9 cellular contexts compared by ENCODE assay signal in genomic region chr1:226404063-226404903, GRCh38. TPM values are rescaled to one million over a fixed set of nuclear protein-coding genes. Genes with fewer than 3 reads are reported as not detected.
DNase-seq lines count a peak whose midpoint lies in the region; TF ChIP-seq lines count a peak whose summit lies in the region.
"Had no signal": no experiment of that assay in that cellular context is flagged by ENCODE, and none has a peak within 500 bp of the region (broad histone marks: within the 10 kb centered on the region; RNA-seq: fewer than 3 reads in every experiment).

No MANE protein-coding gene starts in this region.

- H2AFZ ChIP-seq in neural cell (ENCODE audit: low read depth, low read length): no peak overlapping the region

- H4K20me1 ChIP-seq in neural cell (ENCODE audit: insufficient read depth): no peaks in the 10 kb centered on the region

- no peaks in the 10 kb centered on the region for H3K9me3 Mint-ChIP-seq in activated CD4-positive, alpha-beta T cell treated with anti-CD3 and anti-CD28 coated beads, Interleukin-2, amount 10 ng/mL, durations not matched to agents 24 days and 14 days
- no peaks in the 10 kb centered on the region for H3K9me3 Mint-ChIP-seq in HFFc6
- H3K9me3 Mint-ChIP-seq in progenitor cell of endocrine pancreas (ENCODE audit: low read depth): no peaks in the 10 kb centered on the region

- H3F3A ChIP-seq in neural cell (ENCODE audit: insufficient read depth, low read length, poor library complexity, severe bottlenecking): peaks cover 7% of the 10 kb centered on the region

- no peaks in the 10 kb centered on the region for H3K9me3 ChIP-seq in neural cell (ENCODE audit: low read length)

- no peak overlapping the region for H3K4me2 ChIP-seq in neural cell (ENCODE audit: low read length)

- H3K27ac ChIP-seq in neural cell (ENCODE audit: low read length): no peak overlapping the region

- intact Hi-C loops in activated CD4-positive, alpha-beta T cell treated with anti-CD3 and anti-CD28 coated beads, Interleukin-2, amount 10 ng/mL, durations not matched to agents 24 days and 14 days (cut with micrococcal nuclease): loop anchor here (10.0 kb wide), 2 partner anchors 331 to 1681 kb away; partner anchors contain the start of genes ARF1 and ITPKB

- H3K27me3 ChIP-seq in neural cell (ENCODE audit: insufficient read depth, low read depth, low read length): no peaks in the 10 kb centered on the region

- TF ChIP-seq EP300 in neural cell (conservative IDR thresholded peaks at IDR 0.05; ENCODE audit: poor library complexity, severe bottlenecking): no peak

- H3K4me3 ChIP-seq in cardiac fibroblast (replicated peaks in 1 of 2; ENCODE audit: low read depth in 2 of 2, low read length in 2 of 2): no peak overlapping the region
- peak overlapping the region; percentile 88 for H3K4me3 ChIP-seq in neural cell (ENCODE audit: low read length)

- peaks cover 42% of the 10 kb centered on the region for H3K79me2 ChIP-seq in neural cell (replicated peaks; ENCODE audit: insufficient read depth, low read length)

- no peak overlapping the region for H3K4me3 Mint-ChIP-seq in activated CD4-positive, alpha-beta T cell treated with anti-CD3 and anti-CD28 coated beads, Interleukin-2, amount 10 ng/mL, durations not matched to agents 24 days and 14 days
- H3K4me3 Mint-ChIP-seq in HFFc6 (0 out of 2 replicates have a peak overlapping the region, but pooled peaks have one; percentile 7), progenitor cell of endocrine pancreas (ENCODE audit: low read depth) (no peak overlapping the region)

- TF ChIP-seq CTCF in HFFc6 (IDR thresholded peaks at IDR 0.05): no peak
- no peak for TF ChIP-seq CTCF in cardiac fibroblast (IDR thresholded peaks at IDR 0.05; ENCODE audit: low read depth, low read length)
- no peak for TF ChIP-seq CTCF in neural cell (IDR thresholded peaks at IDR 0.05; ENCODE audit: poor library complexity, severe bottlenecking)
- no peak for TF ChIP-seq CTCF in progenitor cell of endocrine pancreas (IDR thresholded peaks at IDR 0.05; ENCODE audit: unreplicated experiment)

- H3K4me1 Mint-ChIP-seq in activated CD4-positive, alpha-beta T cell treated with anti-CD3 and anti-CD28 coated beads, Interleukin-2, amount 10 ng/mL, durations not matched to agents 24 days and 14 days: peaks cover 45% of the 10 kb centered on the region
- peaks cover 41% of the 10 kb centered on the region for H3K4me1 Mint-ChIP-seq in HFFc6 (ENCODE audit: low read depth)
- H3K4me1 Mint-ChIP-seq in progenitor cell of endocrine pancreas (ENCODE audit: low read depth): peaks cover 28% of the 10 kb centered on the region

- TF ChIP-seq RAD21 in neural cell (conservative IDR thresholded peaks at IDR 0.05): no peak

- no peak overlapping the region for H3K9ac ChIP-seq in neural cell (ENCODE audit: low read length)

- no peaks in the 10 kb centered on the region for H3K27me3 Mint-ChIP-seq in activated CD4-positive, alpha-beta T cell treated with anti-CD3 and anti-CD28 coated beads, Interleukin-2, amount 10 ng/mL, durations not matched to agents 24 days and 14 days
- H3K27me3 Mint-ChIP-seq in HFFc6 (ENCODE audit: insufficient read depth) (peaks cover 2% of the 10 kb centered on the region), progenitor cell of endocrine pancreas (no peaks in the 10 kb centered on the region)

- DNase-seq in activated CD4-positive, alpha-beta T cell treated with anti-CD3 and anti-CD28 coated beads, Interleukin-2, amount 10 ng/mL, durations not matched to agents 24 days and 14 days: no peak
- DNase-seq in activated CD4-positive, alpha-beta T cell treated with anti-CD3 and anti-CD28 coated beads, Interleukin-2, amount 50 U/mL, for 4 hours: no peak
- DNase-seq in HFFc6: peak; percentile 40
- peak; percentile 15 to 49 for DNase-seq in cardiac fibroblast (ENCODE audit: low read depth in 2 of 2)
- no peak for DNase-seq in NK-92 (lab: John Stamatoyannopoulos, UW; ENCODE audit: unreplicated experiment)
- DNase-seq in progenitor cell of endocrine pancreas (ENCODE audit: low spot score, unreplicated experiment): no peak
- DNase-seq in NCI-H2227 (lab: John Stamatoyannopoulos, UW; ENCODE audit: unreplicated experiment): no peak
- DNase-seq: stimulated activated CD4-positive, alpha-beta T cell treated with anti-CD3 and anti-CD28 coated beads, Interleukin-2, amount 100 ng/mL, for 48 hours had no signal

- peaks cover 40% of the 10 kb centered on the region for H3K36me3 Mint-ChIP-seq in activated CD4-positive, alpha-beta T cell treated with anti-CD3 and anti-CD28 coated beads, Interleukin-2, amount 10 ng/mL, durations not matched to agents 24 days and 14 days (ENCODE audit: low read depth)
- H3K36me3 Mint-ChIP-seq in HFFc6 (ENCODE audit: low read depth): peaks cover 25% of the 10 kb centered on the region
- peaks cover 14% of the 10 kb centered on the region for H3K36me3 Mint-ChIP-seq in progenitor cell of endocrine pancreas (ENCODE audit: insufficient read depth)

- peaks cover 4% of the 10 kb centered on the region for H3K36me3 ChIP-seq in neural cell (ENCODE audit: insufficient read depth, low read length)

- H3K9me2 ChIP-seq in neural cell (ENCODE audit: insufficient read depth, low read length): no peaks in the 10 kb centered on the region

- H3K27ac Mint-ChIP-seq in activated CD4-positive, alpha-beta T cell treated with anti-CD3 and anti-CD28 coated beads, Interleukin-2, amount 10 ng/mL, durations not matched to agents 24 days and 14 days: peak overlapping the region; percentile 9
- peak overlapping the region; percentile 51 for H3K27ac Mint-ChIP-seq in HFFc6
- H3K27ac Mint-ChIP-seq in progenitor cell of endocrine pancreas: no peak overlapping the region

TF ChIP-seq in neural cell, 6 proteins besides CTCF, POLR2A, EP300 and RAD21:
- TF ChIP-seq MXI1 (conservative IDR thresholded peaks at IDR 0.05; ENCODE audit: poor library complexity, severe bottlenecking) (no peak), TAF1 (IDR thresholded peaks at IDR 0.05; ENCODE audit: low read depth) (no peak), SMC3 (conservative IDR thresholded peaks at IDR 0.05; ENCODE audit: poor library complexity) (no peak), REST (IDR thresholded peaks at IDR 0.05; ENCODE audit: borderline replicate concordance) (no peak), EZH2 (IDR thresholded peaks at IDR 0.05; ENCODE audit: borderline replicate concordance, insufficient read depth, low read length, poor library complexity, severe bottlenecking) (no peak), POLR2AphosphoS5 (IDR thresholded peaks at IDR 0.05) (no peak)

RNA-seq across cellular contexts. Expression of gene PARP1, which starts 3.6 kb away (rescaled TPM):
- 215 and 222 TPM in 2 replicates for total RNA-seq in activated CD4-positive, alpha-beta T cell treated with anti-CD3 and anti-CD28 coated beads, Interleukin-2, amount 10 ng/mL, durations not matched to agents 24 days and 14 days
- total RNA-seq in HFFc6 (2021; fragmentation: NEBNext Ultra II Directional; extraction: Animal tissue kit (Norgen Biotek cat#: 25700)): 10 to 100 TPM; 62.5 to 95.6 (median 91.9) TPM
- 112 and 127 TPM in 2 replicates for polyA plus RNA-seq in neural cell
- 160 TPM in 2 replicates for polyA minus RNA-seq in neural cell
- total RNA-seq in progenitor cell of endocrine pancreas: 153 and 159 TPM in 2 replicates

Comparison
In these comparisons a context has a peak if more than half of its experiments do, and no peak if none do; other contexts are left out.
1. DNase-seq: peak in HFFc6 (single experiment) and cardiac fibroblast (2 of 2); none in activated CD4-positive, alpha-beta T cell treated with anti-CD3 and anti-CD28 coated beads, Interleukin-2, amount 10 ng/mL, durations not matched to agents 24 days and 14 days (single experiment), activated CD4-positive, alpha-beta T cell treated with anti-CD3 and anti-CD28 coated beads, Interleukin-2, amount 50 U/mL, for 4 hours (0 of 2), NK-92 (single experiment), progenitor cell of endocrine pancreas (single experiment) and NCI-H2227 (single experiment).